Comparison of ENCODE assay signal across 32 cellular contexts in genomic region chr7:87538052-87538451, GRCh38.
"Had no signal": no experiment of that assay in that cellular context is flagged by ENCODE, and none has a peak within 500 bp of the region (broad histone marks: within the 10 kb centered on the region; RNA-seq: fewer than 3 reads in every experiment).

No MANE protein-coding gene starts in this region.

- H3K27ac ChIP-seq: body of pancreas, brain microvascular endothelial cell, breast epithelium, VCaP had no signal

- DNase-seq: activated CD4-positive, alpha-beta memory T cell treated with anti-CD3 and anti-CD28 coated beads, Interleukin-2, amount 10 ng/mL, durations not matched to agents 7 days and 5 days; activated CD4-positive, alpha-beta T cell treated with anti-CD3 and anti-CD28 coated beads for 1 hour; activated CD4-positive, alpha-beta T cell treated with anti-CD3 and anti-CD28 coated beads for 4 hours; activated CD4-positive, alpha-beta T cell treated with anti-CD3 and anti-CD28 coated beads, Interleukin-2, amount 10 ng/mL, durations not matched to agents 24 days and 14 days; activated CD4-positive, alpha-beta T cell treated with anti-CD3 and anti-CD28 coated beads, Interleukin-2, amount 50 U/mL, for 48 hours; activated CD4-positive, CD25-positive, alpha-beta regulatory T cell; activated CD8-positive, alpha-beta memory T cell treated with anti-CD3 and anti-CD28 coated beads for 24 hours; activated CD8-positive, alpha-beta memory T cell treated with anti-CD3 and anti-CD28 coated beads, Interleukin-2, amount 10 ng/mL, durations not matched to agents 7 days and 5 days; activated CD8-positive, alpha-beta memory T cell treated with anti-CD3 and anti-CD28 coated beads, Interleukin-2, amount 50 U/mL, for 48 hours; activated CD8-positive, alpha-beta T cell treated with anti-CD3 and anti-CD28 coated beads, Interleukin-2, amount 10 ng/mL, durations not matched to agents 7 days and 5 days; activated effector memory CD4-positive, alpha-beta T cell treated with Interleukin-2 at 50 U/mL for 16 hours; activated gamma-delta T cell; activated naive CD4-positive, alpha-beta T cell treated with anti-CD3 and anti-CD28 coated beads, Interleukin-2, amount 10 ng/mL, durations not matched to agents 7 days and 5 days; activated naive CD4-positive, alpha-beta T cell treated with Interleukin-2 at 50 U/mL for 16 hours; activated naive CD8-positive, alpha-beta T cell treated with anti-CD3 and anti-CD28 coated beads, Interleukin-2, amount 10 ng/mL, durations not matched to agents 7 days and 5 days; activated naive CD8-positive, alpha-beta T cell treated with anti-CD3 and anti-CD28 coated beads, Interleukin-2, amount 50 U/mL, for 24 hours; activated T-cell treated with anti-CD3 and anti-CD28 coated beads, Interleukin-2, amount 50 U/mL, for 24 hours; activated T-cell treated with anti-CD3 and anti-CD28 coated beads, Interleukin-2, amount 50 U/mL, for 48 hours; amniotic stem cell; aorta; body of pancreas; brain microvascular endothelial cell; central memory CD4-positive, alpha-beta T cell; SW 1271; T-helper 1 cell; T-helper 2 cell; T-helper 9 cell had no signal

- H3K4me1 ChIP-seq: body of pancreas, breast epithelium had no signal

- H3K9me3 ChIP-seq: body of pancreas, breast epithelium had no signal

- H3K4me3 ChIP-seq: body of pancreas, breast epithelium had no signal

- FAIRE-seq: astrocyte, TTC549 had no signal

- ATAC-seq: activated CD4-positive, CD25-positive, alpha-beta regulatory T cell treated with anti-CD3 and anti-CD28 coated beads, Interleukin-2, amount 50 U/mL, for 24 hours; activated CD8-positive, alpha-beta memory T cell treated with anti-CD3 and anti-CD28 coated beads, Interleukin-2, amount 10 ng/mL, durations not matched to agents 7 days and 5 days; activated CD8-positive, alpha-beta T cell treated with anti-CD3 and anti-CD28 coated beads, Interleukin-2, amount 10 ng/mL, durations not matched to agents 7 days and 5 days; activated naive CD8-positive, alpha-beta T cell treated with anti-CD3 and anti-CD28 coated beads, Interleukin-2, amount 50 U/mL, for 24 hours; body of pancreas had no signal

- H3K36me3 ChIP-seq: brain microvascular endothelial cell, breast epithelium had no signal

- H3K27me3 ChIP-seq: body of pancreas, brain microvascular endothelial cell, breast epithelium had no signal
